12 cellular contexts compared by ENCODE assay signal in the genomic region with DNA sequence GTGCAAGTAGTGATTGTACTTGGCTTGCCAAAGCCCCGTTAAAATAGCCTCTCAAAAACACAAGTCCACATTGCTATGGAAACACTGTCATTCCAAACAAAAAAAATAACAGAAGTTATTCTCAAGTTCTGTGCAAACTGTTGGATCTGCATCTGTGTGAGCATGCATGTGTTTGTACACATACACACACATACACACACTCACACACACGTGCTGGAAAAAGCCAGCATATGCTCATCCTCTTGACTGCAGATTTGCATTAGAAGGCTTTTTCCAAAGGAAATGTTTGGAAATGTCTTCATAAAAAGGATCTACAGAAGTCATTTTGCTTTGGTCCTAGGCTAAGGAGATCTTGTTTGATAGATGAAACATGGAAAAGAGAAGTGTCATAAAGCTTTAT. TPM values are rescaled to one million over a fixed set of nuclear protein-coding genes. Genes with fewer than 3 reads are reported as not detected.
"Had no signal": no experiment of that assay in that cellular context is flagged by ENCODE, and none has a peak within 500 bp of the region (broad histone marks: within the 10 kb centered on the region; RNA-seq: fewer than 3 reads in every experiment).

No MANE protein-coding gene starts in this region.

- ATAC-seq: GM23338, HCT116 had no signal

- H3K27ac Mint-ChIP-seq: GM23338, H9, HFFc6 had no signal

- H3K4me2 ChIP-seq: GM23338 had no signal

- H3K4me1 ChIP-seq: HAP-1 had no signal

- H3K4me3 Mint-ChIP-seq: GM23338, H9, HFFc6 had no signal

- H3K4me1 Mint-ChIP-seq: GM23338, H9 had no signal

- DNase-seq: GM23248, GOT3, H7, H9, HCEC 1CT, HFFc6 had no signal

- FAIRE-seq: H1, H54 had no signal

- H3K27ac ChIP-seq: GM23248 had no signal

- H2AFZ ChIP-seq: GM23248, GM23338 had no signal

- H3K9me3 ChIP-seq: HAP-1 had no signal

- H3K9ac ChIP-seq: GM23248 had no signal

- H3K36me3 ChIP-seq: HAP-1 had no signal

- H3K4me3 ChIP-seq: GM23248, GM23338, HAP-1 had no signal

RNA-seq across cellular contexts. Expression of a gene that starts 13.4 kb away (rescaled TPM):
- total RNA-seq: GM23248, GM23338, H4, H7, H9, HFFc6 had no signal
- polyA plus RNA-seq: GM23248, GM23338 had no signal
